8 cellular contexts compared by ENCODE assay signal in the genomic region with DNA sequence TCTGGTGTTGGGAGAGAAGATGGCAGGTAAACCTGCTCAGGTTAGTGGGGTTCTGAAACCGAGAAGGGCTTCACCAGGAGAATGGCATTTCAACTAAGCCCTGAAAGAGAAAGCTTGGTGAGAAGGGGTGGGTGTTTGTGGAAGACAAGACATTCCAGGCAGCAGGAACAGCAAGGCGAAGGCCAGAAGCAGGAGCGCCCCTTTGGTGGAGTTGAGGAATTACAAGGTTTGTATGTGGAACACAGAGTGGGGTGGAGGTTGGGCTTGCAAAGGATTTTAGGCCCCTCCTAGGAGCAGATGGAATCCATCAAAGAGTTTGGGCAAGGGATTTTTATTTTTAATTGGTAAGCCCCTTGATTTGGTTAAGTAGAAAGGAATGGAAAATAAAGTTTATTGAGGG. TPM values are rescaled to one million over a fixed set of nuclear protein-coding genes. Genes with fewer than 3 reads are reported as not detected.
DNase-seq lines count a peak whose midpoint lies in the region; ATAC-seq and TF ChIP-seq lines count a peak whose summit lies in the region.

No MANE protein-coding gene starts in this region.

- no peak overlapping the region for H3K4me3 ChIP-seq in mammary epithelial cell (replicated peaks in 1 of 3; ENCODE audit: insufficient read depth in 1 of 3, low read depth in 2 of 3, low read length in 3 of 3)
- no peak overlapping the region for H3K4me3 ChIP-seq in osteoblast (ENCODE audit: insufficient read depth, low read length)

- H3K9me3 ChIP-seq in mammary epithelial cell (replicated peaks; ENCODE audit: insufficient read depth, low read length), result no peaks in the 10 kb centered on the region
- H3K9me3 ChIP-seq in osteoblast (ENCODE audit: low read depth, low read length), result no peaks in the 10 kb centered on the region

- H3K4me2 ChIP-seq in mammary epithelial cell (ENCODE audit: insufficient read depth, low read depth, low read length) (no peak overlapping the region), osteoblast (ENCODE audit: insufficient read depth, low read length) (no peak overlapping the region)

- intact Hi-C loops in mammary epithelial cell (cut with micrococcal nuclease), result no loop called here

- H3K36me3 Mint-ChIP-seq in activated T-cell treated with anti-CD3 and anti-CD28 coated beads, Interleukin-2, amount 50 U/mL, for 24 hours (ENCODE audit: low read depth), result peaks cover 2% of the 10 kb centered on the region

- CTCF ChIA-PET in mammary epithelial cell (lab: Charles Lee; ENCODE audit: low non-redundant PET), result no interaction called here

- no peak overlapping the region for H2AFZ ChIP-seq in mammary epithelial cell (ENCODE audit: low read depth, low read length)
- no peak overlapping the region for H2AFZ ChIP-seq in osteoblast (ENCODE audit: low read length)

- in situ Hi-C loops in G401 (cut with HindIII; ENCODE audit: low sequenced_read_pairs) (no loop called here), mammary epithelial cell (cut with MboI; ENCODE audit: low sequenced_read_pairs in 2 of 2) (no loop called here)

- WGBS in mammary epithelial cell (ENCODE audit: low coverage, missing lambda C conversion rate), result 74% methylated on average over 3 of the region's 3 CpGs

- H4K20me1 ChIP-seq in mammary epithelial cell (ENCODE audit: insufficient read depth, low read length) (no peaks in the 10 kb centered on the region), osteoblast (ENCODE audit: insufficient read depth, low read length) (peaks cover 44% of the 10 kb centered on the region)

- no peak overlapping the region for H3K4me3 Mint-ChIP-seq in activated T-cell treated with anti-CD3 and anti-CD28 coated beads, Interleukin-2, amount 50 U/mL, for 24 hours

- no peak overlapping the region for H3K9ac ChIP-seq in mammary epithelial cell (ENCODE audit: insufficient read depth, low read length)

- peaks cover 30% of the 10 kb centered on the region for H3K4me1 Mint-ChIP-seq in activated T-cell treated with anti-CD3 and anti-CD28 coated beads, Interleukin-2, amount 50 U/mL, for 24 hours (ENCODE audit: low read depth)

- peaks cover 3% of the 10 kb centered on the region for H3K36me3 ChIP-seq in mammary epithelial cell (ENCODE audit: insufficient read depth, low read length)
- no peaks in the 10 kb centered on the region for H3K36me3 ChIP-seq in osteoblast (ENCODE audit: insufficient read depth, low read length)

- H3K27me3 ChIP-seq in mammary epithelial cell (ENCODE audit: insufficient read depth, low read length) (no peaks in the 10 kb centered on the region), osteoblast (ENCODE audit: insufficient read depth, low read length) (no peaks in the 10 kb centered on the region)

- TF ChIP-seq CTCF in mammary epithelial cell (conservative IDR thresholded peaks at IDR 0.05 in 1 of 2, IDR thresholded peaks at IDR 0.05 in 1 of 2; ENCODE audit: extremely low read depth in 1 of 2, insufficient read depth in 1 of 2, low read depth in 1 of 2, low read length in 2 of 2) (peak; percentile 59 to 68), osteoblast (IDR thresholded peaks at IDR 0.05; ENCODE audit: extremely low read depth, low read depth, low read length) (peak; percentile 49)

- dilution Hi-C loops in mammary epithelial cell (cut with HindIII; ENCODE audit: low sequenced_read_pairs), result no loop called here

- no peaks in the 10 kb centered on the region for H3K9me3 Mint-ChIP-seq in activated T-cell treated with anti-CD3 and anti-CD28 coated beads, Interleukin-2, amount 50 U/mL, for 24 hours

- BruUV-seq in mammary epithelial cell (replicated peaks; lab: Mats Ljungman, UMichigan), result no TSS peak

- no peaks in the 10 kb centered on the region for H3K27me3 Mint-ChIP-seq in activated T-cell treated with anti-CD3 and anti-CD28 coated beads, Interleukin-2, amount 50 U/mL, for 24 hours

- H3K4me1 ChIP-seq in mammary epithelial cell (ENCODE audit: insufficient read depth, low read length), result no peaks in the 10 kb centered on the region
- peaks cover 3% of the 10 kb centered on the region for H3K4me1 ChIP-seq in osteoblast (ENCODE audit: insufficient read depth, low read length)

- H3K27ac Mint-ChIP-seq in activated T-cell treated with anti-CD3 and anti-CD28 coated beads, Interleukin-2, amount 50 U/mL, for 24 hours, result no peak overlapping the region

- DNase-seq in G401 (ENCODE audit: low spot score) (peak; percentile 30), LoVo (ENCODE audit: low spot score) (peak; percentile 63), mammary epithelial cell (no peak), osteoblast (ENCODE audit: insufficient read length, low spot score, missing footprints) (peak; percentile 77), cerebellum (ENCODE audit: low spot score) (no peak)
- no peak for DNase-seq in activated T-cell treated with anti-CD3 and anti-CD28 coated beads, Interleukin-2, amount 50 U/mL, for 24 hours

- H3K79me2 ChIP-seq in mammary epithelial cell (ENCODE audit: insufficient read depth, low read length) (peaks cover 32% of the 10 kb centered on the region), osteoblast (ENCODE audit: insufficient read depth, low read length) (peaks cover 60% of the 10 kb centered on the region)

- no peak for ATAC-seq in GM18520 (IDR thresholded peaks at IDR 0.05; ENCODE audit: unreplicated experiment)
- no peak for ATAC-seq in activated CD4-positive, CD25-positive, alpha-beta regulatory T cell treated with anti-CD3 and anti-CD28 coated beads, Interleukin-2, amount 50 U/mL, for 24 hours

- H3K27ac ChIP-seq in mammary epithelial cell (ENCODE audit: insufficient read depth, low read depth, low read length), result no peak overlapping the region
- no peak overlapping the region for H3K27ac ChIP-seq in osteoblast (ENCODE audit: low read depth, low read length)

RNA-seq across cellular contexts. Expression of gene ELOA, which starts 24.8 kb away (rescaled TPM):
- 54.7 and 70.7 TPM in 2 replicates for total RNA-seq in G401 (2014; rRNA removed; shearing (Covaris generic))
- total RNA-seq in mammary epithelial cell (10 to 100 TPM; 38.0 to 59.9 TPM), osteoblast (41.5 and 42.0 TPM in 2 replicates), cerebellum (18.5 TPM)
- polyA plus RNA-seq in mammary epithelial cell, result 37.0 TPM
- 65.2 TPM for polyA minus RNA-seq in mammary epithelial cell

RNA-seq across cellular contexts. Expression of gene RPL11, which starts 26.9 kb away (rescaled TPM):
- 769 and 873 TPM in 2 replicates for total RNA-seq in G401 (2014; rRNA removed; shearing (Covaris generic))
- total RNA-seq in mammary epithelial cell (1,000 to 10,000 TPM in 1 of 2 donors, 100 to 1,000 TPM in 1; 376 to 1,022 TPM), osteoblast (606 and 693 TPM in 2 replicates), cerebellum (528 TPM)
- polyA plus RNA-seq in mammary epithelial cell, result 1,104 TPM
- 741 TPM for polyA minus RNA-seq in mammary epithelial cell

RNA-seq across cellular contexts. Expression of gene PITHD1, which starts 59.7 kb away (rescaled TPM):
- 83.1 and 104 TPM in 2 replicates for total RNA-seq in G401 (2014; rRNA removed; shearing (Covaris generic))
- total RNA-seq in mammary epithelial cell, result 10 to 100 TPM; 39.7 to 44.0 TPM
- polyA plus RNA-seq in mammary epithelial cell, result 45.9 TPM
- 3.9 TPM for polyA minus RNA-seq in mammary epithelial cell
- total RNA-seq in osteoblast, result 29.8 and 31.1 TPM in 2 replicates
- 46.5 TPM for total RNA-seq in cerebellum

Comparison
In these comparisons a context has a peak if more than half of its experiments do, and no peak if none do; other contexts are left out.
1. DNase-seq: peak in G401 (single experiment), LoVo (single experiment) and osteoblast (single experiment); none in mammary epithelial cell (single experiment), cerebellum (single experiment) and activated T-cell treated with anti-CD3 and anti-CD28 coated beads, Interleukin-2, amount 50 U/mL, for 24 hours (single experiment).